In genomic region chr1:225845633-225846259, GRCh38 we compare ENCODE assay signal across 1 cellular context.
TF ChIP-seq lines count a peak whose summit lies in the region.

No MANE protein-coding gene starts in this region.

TF ChIP-seq in GM12878, 131 proteins besides CTCF, POLR2A, EP300 and RAD21:
- TF ChIP-seq NRF1 (conservative IDR thresholded peaks at IDR 0.05; ENCODE audit: low read depth, low read length) (no peak), SMC3 (IDR thresholded peaks at IDR 0.05; ENCODE audit: borderline replicate concordance, low read length) (peak; percentile 33; the same call in 1 of the 2 replicates), SMARCA5 (IDR thresholded peaks at IDR 0.05) (no peak), DPF2 (IDR thresholded peaks at IDR 0.05) (no peak)
